9 cellular contexts compared by ENCODE assay signal in genomic region chr4:143186202-143186601, GRCh38. TPM values are rescaled to one million over a fixed set of nuclear protein-coding genes. Genes with fewer than 3 reads are reported as not detected.
DNase-seq lines count a peak whose midpoint lies in the region; ATAC-seq and TF ChIP-seq lines count a peak whose summit lies in the region.
"Had no signal": no experiment of that assay in that cellular context is flagged by ENCODE, and none has a peak within 500 bp of the region (broad histone marks: within the 10 kb centered on the region; RNA-seq: fewer than 3 reads in every experiment).

No MANE protein-coding gene starts in this region.

- no peaks in the 10 kb centered on the region for H3K27me3 ChIP-seq in tibial artery

- peak overlapping the region; percentile 87 to 96 for H3K4me3 ChIP-seq in tibial artery

- peaks cover 0 to 54% (median 12%) of the 10 kb centered on the region in 4 donors for H3K4me1 ChIP-seq in tibial artery

- no peak for TF ChIP-seq CTCF in tibial artery (IDR thresholded peaks at IDR 0.05)

- no peak for ATAC-seq in activated T-cell treated with anti-CD3 and anti-CD28 coated beads, Interleukin-2, amount 50 U/mL, for 4 hours
- no peak for ATAC-seq in activated naive CD8-positive, alpha-beta T cell treated with anti-CD3 and anti-CD28 coated beads, Interleukin-2, amount 50 U/mL, for 24 hours
- no peak for ATAC-seq in HG02623 (IDR thresholded peaks at IDR 0.05; ENCODE audit: unreplicated experiment)
- no peak for ATAC-seq in HG03159 (IDR thresholded peaks at IDR 0.05; ENCODE audit: unreplicated experiment)

- no peaks in the 10 kb centered on the region for H3K9me3 Mint-ChIP-seq in activated T-cell treated with anti-CD3 and anti-CD28 coated beads, Interleukin-2, amount 50 U/mL, for 4 hours
- H3K9me3 Mint-ChIP-seq in activated naive CD8-positive, alpha-beta T cell treated with anti-CD3 and anti-CD28 coated beads, Interleukin-2, amount 50 U/mL, for 24 hours: no peaks in the 10 kb centered on the region

- H3K36me3 Mint-ChIP-seq in activated T-cell treated with anti-CD3 and anti-CD28 coated beads, Interleukin-2, amount 50 U/mL, for 4 hours (ENCODE audit: insufficient read depth): peaks cover 33% of the 10 kb centered on the region
- peaks cover 41% of the 10 kb centered on the region for H3K36me3 Mint-ChIP-seq in activated naive CD8-positive, alpha-beta T cell treated with anti-CD3 and anti-CD28 coated beads, Interleukin-2, amount 50 U/mL, for 24 hours (ENCODE audit: low read depth)

- peaks cover 0 to 7% (median 4%) of the 10 kb centered on the region in 3 donors for H3K36me3 ChIP-seq in tibial artery

- H3K27ac Mint-ChIP-seq in activated naive CD8-positive, alpha-beta T cell treated with anti-CD3 and anti-CD28 coated beads, Interleukin-2, amount 50 U/mL, for 24 hours: peak overlapping the region; percentile 92

- no peaks in the 10 kb centered on the region for H3K27me3 Mint-ChIP-seq in activated T-cell treated with anti-CD3 and anti-CD28 coated beads, Interleukin-2, amount 50 U/mL, for 4 hours (ENCODE audit: low read depth)
- H3K27me3 Mint-ChIP-seq in activated naive CD8-positive, alpha-beta T cell treated with anti-CD3 and anti-CD28 coated beads, Interleukin-2, amount 50 U/mL, for 24 hours: no peaks in the 10 kb centered on the region

- H3K4me1 Mint-ChIP-seq in activated T-cell treated with anti-CD3 and anti-CD28 coated beads, Interleukin-2, amount 50 U/mL, for 4 hours (ENCODE audit: low read depth): peaks cover 57% of the 10 kb centered on the region
- peaks cover 53% of the 10 kb centered on the region for H3K4me1 Mint-ChIP-seq in activated naive CD8-positive, alpha-beta T cell treated with anti-CD3 and anti-CD28 coated beads, Interleukin-2, amount 50 U/mL, for 24 hours

- intact Hi-C loops in tibial artery (cut with DNase I; ENCODE audit: low total_unique reads): no loop called here

- H3K9me3 ChIP-seq in tibial artery: no peaks in the 10 kb centered on the region

- peak overlapping the region; percentile 86 for H3K4me3 Mint-ChIP-seq in activated T-cell treated with anti-CD3 and anti-CD28 coated beads, Interleukin-2, amount 50 U/mL, for 4 hours
- peak overlapping the region; percentile 89 for H3K4me3 Mint-ChIP-seq in activated naive CD8-positive, alpha-beta T cell treated with anti-CD3 and anti-CD28 coated beads, Interleukin-2, amount 50 U/mL, for 24 hours

- peak overlapping the region; percentile 91 to 95 for H3K27ac ChIP-seq in tibial artery

- DNase-seq in activated T-cell treated with anti-CD3 and anti-CD28 coated beads, Interleukin-2, amount 50 U/mL, for 4 hours: no peak
- no peak for DNase-seq in activated T-cell treated with anti-CD3 and anti-CD28 coated beads, Interleukin-2, amount 50 U/mL, for 1 hour
- DNase-seq in activated naive CD8-positive, alpha-beta T cell treated with anti-CD3 and anti-CD28 coated beads, Interleukin-2, amount 50 U/mL, for 24 hours: no peak
- peak; percentile 6 for DNase-seq in left kidney (ENCODE audit: low read depth, low spot score)
- no peak for DNase-seq in tibial artery
- DNase-seq in effector CD4-positive, alpha-beta T cell: no peak
- DNase-seq: cerebellar nuclear complex had no signal

RNA-seq across cellular contexts. Expression of gene USP38, which starts 1.5 kb away (rescaled TPM):
- total RNA-seq in activated T-cell treated with anti-CD3 and anti-CD28 coated beads, Interleukin-2, amount 50 U/mL, for 4 hours: 10 to 100 TPM; 30.6 to 32.6 (median 31.7) TPM
